Comparison of ENCODE assay signal across 8 cellular contexts in genomic region chr11:126303623-126304456, GRCh38. TPM values are rescaled to one million over a fixed set of nuclear protein-coding genes. Genes with fewer than 3 reads are reported as not detected.
DNase-seq lines count a peak whose midpoint lies in the region; ATAC-seq and TF ChIP-seq lines count a peak whose summit lies in the region.

Gene DCPS, plus strand, starts transcription at chr11:126304060. Its CDS starts 21 bp downstream, at chr11:126304081.

- H3K27me3 ChIP-seq in uterus = no peaks in the 10 kb centered on the region

- intact Hi-C loops in left ventricle myocardium superior (cut with micrococcal nuclease) (no loop called here), uterus (cut with DNase I; ENCODE audit: low total_unique reads) (no loop called here)

- TF ChIP-seq POLR2A in uterus (IDR thresholded peaks at IDR 0.05) = peak in 1 of 2 donors; percentile 76

- H3K9me3 ChIP-seq in T-helper 17 cell (ENCODE audit: control insufficient read depth, low read length, poor library complexity, severe bottlenecking) (no peaks in the 10 kb centered on the region), uterus (no peaks in the 10 kb centered on the region)

- peak within 1 kb of the TSS; percentile 98 for H3K4me3 Mint-ChIP-seq in T-helper 17 cell

- ATAC-seq in GM18498 (IDR thresholded peaks at IDR 0.05; ENCODE audit: unreplicated experiment) (peak; percentile 90), HG02884 (IDR thresholded peaks at IDR 0.05; ENCODE audit: unreplicated experiment) (peak; percentile 81), T-helper 17 cell (peak; percentile 98), left ventricle myocardium superior (peak; percentile 99)

- no peaks in the 10 kb centered on the region for H3K27me3 Mint-ChIP-seq in T-helper 17 cell

- DNase-seq in NCI-H1694 (lab: John Stamatoyannopoulos, UW) (peak; percentile 44), T-helper 17 cell (peak; percentile 81 to 85 (median 82)), left ventricle myocardium superior (peak; percentile 96), pulmonary artery endothelial cell (ENCODE audit: low read depth, low spot score) (peak; percentile 67), uterus (peak; percentile 86 to 94)

- H3K36me3 ChIP-seq in uterus = no peaks in the 10 kb centered on the region

- H3K4me1 Mint-ChIP-seq in T-helper 17 cell = peaks cover 18% of the 10 kb centered on the region

- H3K4me3 ChIP-seq in uterus = peak within 1 kb of the TSS; percentile 55 to 73

- H3K27ac Mint-ChIP-seq in T-helper 17 cell = peak within 1 kb of the TSS; percentile 96

- peak in 1 of 4 experiments; percentile 25 for TF ChIP-seq CTCF in uterus (IDR thresholded peaks at IDR 0.05)

- H3K27ac ChIP-seq in angular gyrus (ENCODE audit: low read depth, low read length) (peak within 1 kb of the TSS; percentile 79), uterus (peak within 1 kb of the TSS; percentile 94 to 97)

- H3K36me3 Mint-ChIP-seq in T-helper 17 cell (ENCODE audit: low read depth) = peaks cover 2% of the 10 kb centered on the region

- H3K4me1 ChIP-seq in uterus = no peaks in the 10 kb centered on the region

RNA-seq across cellular contexts. Expression of gene DCPS, which starts in this region (rescaled TPM):
- total RNA-seq in T-helper 17 cell (10 to 100 TPM; 12.1 to 14.9 TPM), left ventricle myocardium superior (11.1 TPM), pulmonary artery endothelial cell (13.6 and 15.2 TPM in 2 replicates), uterus (10 to 100 TPM in 3 of 4 donors, 1 to 10 TPM in 1; 6.4 to 19.7 (median 13.0) TPM)

Comparison
In these comparisons a context has a peak if more than half of its experiments do, and no peak if none do; other contexts are left out.
1. Peak in every context shown above with its lines: DNase-seq, ATAC-seq, H3K4me3 ChIP-seq and H3K27ac ChIP-seq.
2. DNase-seq: peak in every context shown above with its lines; median percentile 96 in left ventricle myocardium superior; 90 in uterus; 82 in T-helper 17 cell; 67 in pulmonary artery endothelial cell; 44 in NCI-H1694.